2 cellular contexts compared by ENCODE assay signal in genomic region chr9:41082358-41082757, GRCh38. TPM values are rescaled to one million over a fixed set of nuclear protein-coding genes. Genes with fewer than 3 reads are reported as not detected.
"Had no signal": no experiment of that assay in that cellular context is flagged by ENCODE, and none has a peak within 500 bp of the region (broad histone marks: within the 10 kb centered on the region; RNA-seq: fewer than 3 reads in every experiment).

No MANE protein-coding gene starts in this region.

RNA-seq across cellular contexts. Expression of gene FOXD4L6, which starts 46.1 kb away (rescaled TPM):
- total RNA-seq: LHCN-M2, M059J had no signal
